ENCODE assay signal across 31 cellular contexts in genomic region chr6:84317463-84317862, GRCh38.
"Had no signal": no experiment of that assay in that cellular context is flagged by ENCODE, and none has a peak within 500 bp of the region (broad histone marks: within the 10 kb centered on the region; RNA-seq: fewer than 3 reads in every experiment).

No MANE protein-coding gene starts in this region.

- H3K4me1 ChIP-seq: adrenal gland, ascending aorta, body of pancreas, breast epithelium had no signal

- DNase-seq: activated effector memory CD4-positive, alpha-beta T cell treated with anti-CD3 and anti-CD28 coated beads, Interleukin-2, amount 50 U/mL, for 16 hours; activated effector memory CD4-positive, alpha-beta T cell treated with Interleukin-2 at 50 U/mL for 16 hours; activated gamma-delta T cell; activated gamma-delta T cell treated with Interleukin-2 at 50 U/mL for 16 hours; activated naive CD4-positive, alpha-beta T cell; activated naive CD4-positive, alpha-beta T cell treated with anti-CD3 and anti-CD28 coated beads for 36 hours; activated naive CD4-positive, alpha-beta T cell treated with anti-CD3 and anti-CD28 coated beads, Interleukin-2, amount 10 ng/mL, durations not matched to agents 7 days and 5 days; activated naive CD4-positive, alpha-beta T cell treated with anti-CD3 and anti-CD28 coated beads, Interleukin-2, amount 50 U/mL, for 16 hours; activated naive CD4-positive, alpha-beta T cell treated with Interleukin-2 at 50 U/mL for 16 hours; activated naive CD8-positive, alpha-beta T cell treated with anti-CD3 and anti-CD28 coated beads for 36 hours; activated naive CD8-positive, alpha-beta T cell treated with anti-CD3 and anti-CD28 coated beads, Interleukin-2, amount 10 ng/mL, durations not matched to agents 7 days and 5 days; activated naive CD8-positive, alpha-beta T cell treated with anti-CD3 and anti-CD28 coated beads, Interleukin-2, amount 50 U/mL, for 24 hours; activated T-cell treated with anti-CD3 and anti-CD28 coated beads, Interleukin-2, amount 50 U/mL, for 24 hours; activated T-cell treated with anti-CD3 and anti-CD28 coated beads, Interleukin-2, amount 50 U/mL, for 4 hours; activated T-cell treated with anti-CD3 and anti-CD28 coated beads, Interleukin-2, amount 50 U/mL, for 48 hours; activated T-cell treated with anti-CD3 and anti-CD28 coated beads, Interleukin-2, amount 50 U/mL, for 72 hours; adrenal gland; amniotic stem cell; amygdala; anterior cingulate cortex; aorta; body of pancreas; brain microvascular endothelial cell; caudate nucleus; central memory CD4-positive, alpha-beta T cell; cerebellar nuclear complex had no signal

- H3K27me3 ChIP-seq: adrenal gland, ascending aorta, body of pancreas, brain microvascular endothelial cell, breast epithelium, cardiac muscle cell had no signal

- H3K27ac ChIP-seq: adrenal gland, ascending aorta, body of pancreas, brain microvascular endothelial cell, breast epithelium, cardiac muscle cell had no signal

- H3K9me3 ChIP-seq: ascending aorta, body of pancreas had no signal

- H3K4me3 ChIP-seq: adrenal gland, ascending aorta, body of pancreas, breast epithelium, cardiac muscle cell had no signal

- ATAC-seq: activated naive CD4-positive, alpha-beta T cell treated with anti-CD3 and anti-CD28 coated beads, Interleukin-2, amount 50 U/mL, for 72 hours; activated naive CD8-positive, alpha-beta T cell treated with anti-CD3 and anti-CD28 coated beads, Interleukin-2, amount 50 U/mL, for 24 hours; activated T-cell treated with anti-CD3 and anti-CD28 coated beads, Interleukin-2, amount 50 U/mL, for 4 hours; activated T-cell treated with anti-CD3 and anti-CD28 coated beads, Interleukin-2, amount 50 U/mL, for 72 hours; activated T-helper 17 cell treated with anti-CD3 and anti-CD28 coated beads, Interleukin-2, amount 50 U/mL, for 72 hours; body of pancreas had no signal

- H3K36me3 ChIP-seq: adrenal gland, ascending aorta, brain microvascular endothelial cell, breast epithelium, cardiac muscle cell had no signal
